In genomic region chr5:132876020-132876759, GRCh38 we compare ENCODE assay signal across 17 cellular contexts. TPM values are rescaled to one million over a fixed set of nuclear protein-coding genes. Genes with fewer than 3 reads are reported as not detected.
DNase-seq lines count a peak whose midpoint lies in the region; ATAC-seq lines count a peak whose summit lies in the region.
"Had no signal": no experiment of that assay in that cellular context is flagged by ENCODE, and none has a peak within 500 bp of the region (broad histone marks: within the 10 kb centered on the region; RNA-seq: fewer than 3 reads in every experiment).

No MANE protein-coding gene starts in this region.

- no peaks in the 10 kb centered on the region for H3K9me3 ChIP-seq in adipocyte (ENCODE audit: control insufficient read depth, low read length)
- H3K9me3 ChIP-seq: gastrocnemius medialis had no signal

- no peaks in the 10 kb centered on the region for H3K27me3 ChIP-seq in adipocyte (replicated peaks; ENCODE audit: control insufficient read depth, insufficient read depth, low read length)
- H3K27me3 ChIP-seq: gastrocnemius medialis had no signal

- peak; percentile 32 for DNase-seq in ELR (ENCODE audit: low read depth)
- DNase-seq in adipocyte (ENCODE audit: low read depth) = peak; percentile 53
- DNase-seq in hepatic stellate cell (ENCODE audit: low spot score) = peak; percentile 39
- peak; percentile 49 for DNase-seq in renal cortical epithelial cell (ENCODE audit: low read depth)
- DNase-seq in NCI-H1092 treated with DMSO at 0.1 percent for 48 hours (lab: John Stamatoyannopoulos, UW) = no peak
- no peak for DNase-seq in NCI-H226
- DNase-seq: DND-41; gastrocnemius medialis; NCI-H2171; NCI-H526 treated with DMSO at 0.1 percent for 48 hours; stimulated activated CD4-positive, alpha-beta T cell treated with anti-CD3 and anti-CD28 coated beads, Interleukin-2, amount 100 ng/mL, for 24 hours; stimulated activated naive CD4-positive, alpha-beta T cell treated with Interleukin-2 at 50 U/mL for 16 hours had no signal

- ATAC-seq in GM21360 (IDR thresholded peaks at IDR 0.05; ENCODE audit: unreplicated experiment) = no peak
- ATAC-seq: gastrocnemius medialis; natural killer cell treated with Interleukin-12 subunit alpha and Interleukin-12 subunit beta and Interleukin-15 and Interleukin-18, amount 100 ng/mL, for 72 hours had no signal

- H3K36me3 ChIP-seq in adipocyte (ENCODE audit: control insufficient read depth, insufficient read depth, low read length, severe bottlenecking) = peaks cover 64% of the 10 kb centered on the region

- H3K4me1 ChIP-seq in adipocyte (ENCODE audit: control insufficient read depth, insufficient read depth, low read length) = peaks cover 25% of the 10 kb centered on the region
- H3K4me1 ChIP-seq: parathyroid adenoma had no signal

- H3K9ac ChIP-seq in adipocyte (ENCODE audit: low read length) = no peak overlapping the region
- H3K9ac ChIP-seq: parathyroid adenoma had no signal

- H3K4me3 ChIP-seq in adipocyte (ENCODE audit: low read length) = no peak overlapping the region
- H3K4me3 ChIP-seq: gastrocnemius medialis had no signal

RNA-seq across cellular contexts. Expression of gene LEAP2, which starts 2.7 kb away (rescaled TPM):
- 0.15 TPM in 1 of 2 replicates, not detected in the other for total RNA-seq in renal cortical epithelial cell

RNA-seq across cellular contexts. Expression of gene UQCRQ, which starts 9.7 kb away (rescaled TPM):
- total RNA-seq in renal cortical epithelial cell = 60.6 and 117 TPM in 2 replicates

RNA-seq across cellular contexts. Expression of gene GDF9, which starts 9.9 kb away (rescaled TPM):
- 0.15 and 0.17 TPM in 2 replicates for total RNA-seq in renal cortical epithelial cell
- total RNA-seq: activated T-helper 2 cell treated with anti-CD3 and anti-CD28 coated beads, Interferon-gamma antibody, Interleukin-2, Interleukin-4, amounts not matched to agents 10 μg/mL and 5 μg/mL and 100 μg/mL, durations not matched to agents 14 hours and 24 hours and 36 hours; endothelial cell of umbilical vein had no signal

RNA-seq across cellular contexts. Expression of gene SHROOM1, which starts 45.7 kb away (rescaled TPM):
- total RNA-seq in renal cortical epithelial cell = 3.3 and 4.5 TPM in 2 replicates

Comparison
In these comparisons a context has a peak if more than half of its experiments do, and no peak if none do; other contexts are left out.
1. DNase-seq: peak in ELR (single experiment), adipocyte (single experiment), hepatic stellate cell (single experiment) and renal cortical epithelial cell (single experiment); none in NCI-H1092 treated with DMSO at 0.1 percent for 48 hours (single experiment) and NCI-H226 (single experiment).